In the genomic region with DNA sequence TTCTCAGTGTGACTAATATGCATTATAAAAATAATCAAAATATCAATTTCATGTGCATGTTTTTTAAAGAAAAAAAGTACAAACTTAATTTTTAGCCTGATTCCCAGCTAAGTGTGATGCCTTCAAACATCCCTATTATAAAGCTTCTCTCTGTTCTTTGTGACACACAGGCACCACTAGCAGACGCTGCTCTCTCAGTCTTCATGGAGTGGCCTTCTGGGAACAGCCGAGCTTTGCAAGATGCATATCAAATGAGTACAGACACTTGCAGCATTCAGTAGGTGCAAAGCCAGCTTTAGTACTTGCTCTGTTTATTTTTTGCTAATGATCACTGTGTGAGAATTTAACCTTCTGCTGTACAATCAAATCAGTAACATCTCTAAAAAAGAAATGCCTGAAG, we compare ENCODE assay signal across 10 cellular contexts.
DNase-seq lines count a peak whose midpoint lies in the region; ATAC-seq and TF ChIP-seq lines count a peak whose summit lies in the region.
"Had no signal": no experiment of that assay in that cellular context is flagged by ENCODE, and none has a peak within 500 bp of the region (broad histone marks: within the 10 kb centered on the region; RNA-seq: fewer than 3 reads in every experiment).

No MANE protein-coding gene starts in this region.

- no peaks in the 10 kb centered on the region; the same call in 1 of the 2 replicates for H3K4me1 ChIP-seq in Caco-2

- intact Hi-C loops in Caco-2 (cut with micrococcal nuclease; ENCODE audit: unreplicated experiment): loop anchor here (1.0 kb wide), 2 partner anchors 130 to 180 kb away; no protein-coding TSS in a partner anchor

- H3K4me3 Mint-ChIP-seq in Caco-2 (ENCODE audit: unreplicated experiment): no peak overlapping the region
- peak overlapping the region in 2 of 5 experiments; percentile 20 to 40 for H3K4me3 Mint-ChIP-seq in brain
- H3K4me3 Mint-ChIP-seq in activated T-cell treated with anti-CD3 and anti-CD28 coated beads, Interleukin-2, amount 50 U/mL, for 24 hours: no peak overlapping the region
- H3K4me3 Mint-ChIP-seq: activated CD4-positive, alpha-beta memory T cell treated with anti-CD3 and anti-CD28 coated beads, Interleukin-2, amount 10 ng/mL, durations not matched to agents 7 days and 5 days had no signal

- H3K4me3 ChIP-seq in Caco-2 (ENCODE audit: low read depth, low read length): no peak overlapping the region

- H3K27me3 ChIP-seq in Caco-2 (replicated peaks; ENCODE audit: control insufficient read depth, insufficient read depth, low read length): no peaks in the 10 kb centered on the region

- H3K9me3 Mint-ChIP-seq in Caco-2 (ENCODE audit: unreplicated experiment): no peaks in the 10 kb centered on the region
- H3K9me3 Mint-ChIP-seq in brain: no peaks in the 10 kb centered on the region
- H3K9me3 Mint-ChIP-seq in activated T-cell treated with anti-CD3 and anti-CD28 coated beads, Interleukin-2, amount 50 U/mL, for 24 hours: no peaks in the 10 kb centered on the region
- H3K9me3 Mint-ChIP-seq: activated CD4-positive, alpha-beta memory T cell treated with anti-CD3 and anti-CD28 coated beads, Interleukin-2, amount 10 ng/mL, durations not matched to agents 7 days and 5 days had no signal

- BruUV-seq in Caco-2 (replicated peaks; lab: Mats Ljungman, UMichigan): no TSS peak

- no peaks in the 10 kb centered on the region for H3K9me3 ChIP-seq in Caco-2

- CTCF ChIA-PET in Caco-2 (lab: Charles Lee): interaction anchor here (0.6 to 2.0 kb wide), 4 partner anchors 10 to 180 kb away, joined by 3 to 17 read pairs (median 6); no protein-coding TSS in a partner anchor

- H3K4me1 Mint-ChIP-seq in Caco-2 (ENCODE audit: low read depth, unreplicated experiment) (no peaks in the 10 kb centered on the region), brain (peaks cover 24% of the 10 kb centered on the region)
- H3K4me1 Mint-ChIP-seq in activated T-cell treated with anti-CD3 and anti-CD28 coated beads, Interleukin-2, amount 50 U/mL, for 24 hours (ENCODE audit: low read depth): no peaks in the 10 kb centered on the region
- H3K4me1 Mint-ChIP-seq: activated CD4-positive, alpha-beta memory T cell treated with anti-CD3 and anti-CD28 coated beads, Interleukin-2, amount 10 ng/mL, durations not matched to agents 7 days and 5 days had no signal

- DNase-seq in Caco-2: peak; percentile 32 to 45
- peak; percentile 7 for DNase-seq in NCI-H2029 (lab: John Stamatoyannopoulos, UW)
- peak; percentile 63 for DNase-seq in kidney tubule cell (ENCODE audit: low spot score)
- no peak for DNase-seq in Kasumi-1 (lab: John Stamatoyannopoulos, UW)
- no peak for DNase-seq in germinal center (ENCODE audit: low spot score)
- no peak for DNase-seq in activated T-cell treated with anti-CD3 and anti-CD28 coated beads, Interleukin-2, amount 50 U/mL, for 24 hours
- DNase-seq: activated CD4-positive, alpha-beta memory T cell treated with anti-CD3 and anti-CD28 coated beads, Interleukin-2, amount 10 ng/mL, durations not matched to agents 7 days and 5 days; DND-41 had no signal

- no peaks in the 10 kb centered on the region for H3K36me3 ChIP-seq in Caco-2 (ENCODE audit: control insufficient read depth, insufficient read depth, low read length)

- H3K27ac Mint-ChIP-seq in Caco-2 (ENCODE audit: unreplicated experiment) (no peak overlapping the region), brain (peak overlapping the region; percentile 29 to 91 (median 63))
- no peak overlapping the region for H3K27ac Mint-ChIP-seq in activated T-cell treated with anti-CD3 and anti-CD28 coated beads, Interleukin-2, amount 50 U/mL, for 24 hours
- H3K27ac Mint-ChIP-seq: activated CD4-positive, alpha-beta memory T cell treated with anti-CD3 and anti-CD28 coated beads, Interleukin-2, amount 10 ng/mL, durations not matched to agents 7 days and 5 days had no signal

- no peaks in the 10 kb centered on the region for H3K27me3 Mint-ChIP-seq in Caco-2 (ENCODE audit: insufficient read depth, unreplicated experiment)
- H3K27me3 Mint-ChIP-seq in brain: no peaks in the 10 kb centered on the region
- H3K27me3 Mint-ChIP-seq in activated T-cell treated with anti-CD3 and anti-CD28 coated beads, Interleukin-2, amount 50 U/mL, for 24 hours: no peaks in the 10 kb centered on the region
- H3K27me3 Mint-ChIP-seq: activated CD4-positive, alpha-beta memory T cell treated with anti-CD3 and anti-CD28 coated beads, Interleukin-2, amount 10 ng/mL, durations not matched to agents 7 days and 5 days had no signal

- H3K36me3 Mint-ChIP-seq in Caco-2 (ENCODE audit: insufficient read depth, unreplicated experiment) (no peaks in the 10 kb centered on the region), brain (peaks cover 8% of the 10 kb centered on the region)
- no peaks in the 10 kb centered on the region for H3K36me3 Mint-ChIP-seq in activated T-cell treated with anti-CD3 and anti-CD28 coated beads, Interleukin-2, amount 50 U/mL, for 24 hours (ENCODE audit: low read depth)

- ATAC-seq in HG03565 (IDR thresholded peaks at IDR 0.05; ENCODE audit: unreplicated experiment): no peak

- TF ChIP-seq CTCF in Caco-2 (IDR thresholded peaks at IDR 0.05; ENCODE audit: insufficient read depth in 1 of 2, low read depth in 1 of 2, low read length in 1 of 2, severe bottlenecking in 1 of 2, unreplicated experiment in 1 of 2): no peak
- peak; percentile 34 to 60 for TF ChIP-seq CTCF in brain (conservative IDR thresholded peaks at IDR 0.05)

- POLR2A ChIA-PET in Caco-2 (lab: Charles Lee): no interaction called here

Comparison
In these comparisons a context has a peak if more than half of its experiments do, and no peak if none do; other contexts are left out.
1. DNase-seq: peak in Caco-2 (2 of 2), NCI-H2029 (single experiment) and kidney tubule cell (single experiment); none in Kasumi-1 (0 of 2), germinal center (single experiment) and activated T-cell treated with anti-CD3 and anti-CD28 coated beads, Interleukin-2, amount 50 U/mL, for 24 hours (single experiment).
2. H3K27ac Mint-ChIP-seq: peak in brain (5 of 5); none in Caco-2 (single experiment) and activated T-cell treated with anti-CD3 and anti-CD28 coated beads, Interleukin-2, amount 50 U/mL, for 24 hours (single experiment).
3. CTCF ChIP-seq: peak in brain (2 of 2); none in Caco-2 (0 of 2).